16 cellular contexts compared by ENCODE assay signal in genomic region chr6:157263146-157263545, GRCh38.
DNase-seq lines count a peak whose midpoint lies in the region; TF ChIP-seq lines count a peak whose summit lies in the region.
"Had no signal": no experiment of that assay in that cellular context is flagged by ENCODE, and none has a peak within 500 bp of the region (broad histone marks: within the 10 kb centered on the region; RNA-seq: fewer than 3 reads in every experiment).

No MANE protein-coding gene starts in this region.

- no peak overlapping the region for H3K4me3 Mint-ChIP-seq in neural progenitor cell
- H3K4me3 Mint-ChIP-seq: CD4-positive, CD25-positive, alpha-beta regulatory T cell had no signal

- no peak for TF ChIP-seq POLR2A in uterus (IDR thresholded peaks at IDR 0.05)

- H3K4me1 Mint-ChIP-seq in neural progenitor cell = peaks cover 6% of the 10 kb centered on the region

- H3K27me3 Mint-ChIP-seq in neural progenitor cell (ENCODE audit: insufficient read depth, low read depth) = peaks cover 8% of the 10 kb centered on the region

- H2AFZ ChIP-seq in mammary epithelial cell (ENCODE audit: low read depth, low read length) = peak overlapping the region; percentile 36
- H2AFZ ChIP-seq in neural progenitor cell (replicated peaks) = no peak overlapping the region
- H2AFZ ChIP-seq: PC-9 had no signal

- TF ChIP-seq CTCF in left ventricle myocardium inferior (IDR thresholded peaks at IDR 0.05; ENCODE audit: borderline replicate concordance) (no peak), mammary epithelial cell (conservative IDR thresholded peaks at IDR 0.05 in 1 of 2, IDR thresholded peaks at IDR 0.05 in 1 of 2; ENCODE audit: extremely low read depth in 1 of 2, insufficient read depth in 1 of 2, low read depth in 1 of 2, low read length in 2 of 2) (no peak), neural progenitor cell (IDR thresholded peaks at IDR 0.05) (no peak), uterus (IDR thresholded peaks at IDR 0.05) (no peak)

- WGBS in mammary epithelial cell (ENCODE audit: low coverage, missing lambda C conversion rate) = 21% methylated on average over 5 of the region's 5 CpGs

- H4K20me1 ChIP-seq in mammary epithelial cell (ENCODE audit: insufficient read depth, low read length) (no peaks in the 10 kb centered on the region), neural progenitor cell (ENCODE audit: low read depth) (no peaks in the 10 kb centered on the region)

- H3K4me2 ChIP-seq in mammary epithelial cell (ENCODE audit: insufficient read depth, low read depth, low read length) = peak overlapping the region; percentile 22
- H3K4me2 ChIP-seq in neural progenitor cell = no peak overlapping the region
- H3K4me2 ChIP-seq: PC-9 had no signal

- H3K79me2 ChIP-seq in mammary epithelial cell (ENCODE audit: insufficient read depth, low read length) (no peaks in the 10 kb centered on the region), neural progenitor cell (ENCODE audit: low read depth) (no peaks in the 10 kb centered on the region)

- DNase-seq in left ventricle myocardium inferior (no peak), cardiac septum (ENCODE audit: low spot score) (no peak), mammary epithelial cell (no peak), neural progenitor cell (ENCODE audit: low spot score) (no peak), substantia nigra (lab: John Stamatoyannopoulos, UW) (no peak), OCI-M2 (lab: John Stamatoyannopoulos, UW; ENCODE audit: unreplicated experiment) (no peak), uterus (no peak)
- DNase-seq in effector CD8-positive, alpha-beta T cell (lab: John Stamatoyannopoulos, UW) = no peak
- DNase-seq: AML-193; Calu3; CD4-positive, CD25-positive, alpha-beta regulatory T cell; NCI-H1048; NCI-H2227 treated with DMSO at 0.1 percent for 48 hours; NCI-H526; PC-9 had no signal

- H3K27me3 ChIP-seq in left ventricle myocardium inferior (ENCODE audit: low read depth) = no peaks in the 10 kb centered on the region
- no peaks in the 10 kb centered on the region for H3K27me3 ChIP-seq in mammary epithelial cell (ENCODE audit: insufficient read depth, low read length)
- H3K27me3 ChIP-seq in neural progenitor cell = no peaks in the 10 kb centered on the region
- H3K27me3 ChIP-seq in uterus = no peaks in the 10 kb centered on the region

- intact Hi-C loops in left ventricle myocardium inferior (cut with micrococcal nuclease) = no loop called here
- intact Hi-C loops in cardiac septum (cut with DNase I) = no loop called here
- intact Hi-C loops in mammary epithelial cell (cut with micrococcal nuclease) = no loop called here
- intact Hi-C loops in uterus (cut with DNase I; ENCODE audit: low total_unique reads) = no loop called here

- in situ Hi-C loops in mammary epithelial cell (cut with MboI; ENCODE audit: low sequenced_read_pairs in 2 of 2) = no loop called here

- dilution Hi-C loops in mammary epithelial cell (cut with HindIII; ENCODE audit: low sequenced_read_pairs) = no loop called here

- H3K36me3 Mint-ChIP-seq in neural progenitor cell = no peaks in the 10 kb centered on the region

- H3K9ac ChIP-seq in mammary epithelial cell (ENCODE audit: insufficient read depth, low read length) = no peak overlapping the region
- H3K9ac ChIP-seq in neural progenitor cell = no peak overlapping the region

- H3K4me1 ChIP-seq in left ventricle myocardium inferior (peaks cover 27% of the 10 kb centered on the region), mammary epithelial cell (ENCODE audit: insufficient read depth, low read length) (peaks cover 13% of the 10 kb centered on the region), neural progenitor cell (no peaks in the 10 kb centered on the region), uterus (no peaks in the 10 kb centered on the region)

- no peak overlapping the region for H3K27ac ChIP-seq in left ventricle myocardium inferior (replicated peaks)
- H3K27ac ChIP-seq in mammary epithelial cell (ENCODE audit: insufficient read depth, low read depth, low read length) = no peak overlapping the region
- H3K27ac ChIP-seq in neural progenitor cell = no peak overlapping the region
- H3K27ac ChIP-seq in substantia nigra (ENCODE audit: low read depth, low read length, poor library complexity, severe bottlenecking) = no peak overlapping the region
- no peak overlapping the region for H3K27ac ChIP-seq in uterus
- H3K27ac ChIP-seq: PC-9 had no signal

- CTCF ChIA-PET in mammary epithelial cell (lab: Charles Lee; ENCODE audit: low non-redundant PET) = no interaction called here

- H3K36me3 ChIP-seq in left ventricle myocardium inferior (no peaks in the 10 kb centered on the region), mammary epithelial cell (ENCODE audit: insufficient read depth, low read length) (no peaks in the 10 kb centered on the region), neural progenitor cell (no peaks in the 10 kb centered on the region), uterus (no peaks in the 10 kb centered on the region)

- H3K4me3 ChIP-seq in left ventricle myocardium inferior (peak overlapping the region; percentile 20), mammary epithelial cell (replicated peaks in 1 of 3; ENCODE audit: insufficient read depth in 1 of 3, low read depth in 2 of 3, low read length in 3 of 3) (no peak overlapping the region), neural progenitor cell (no peak overlapping the region), uterus (no peak overlapping the region)
- H3K4me3 ChIP-seq: PC-9 had no signal

- H3K27ac Mint-ChIP-seq in neural progenitor cell = peak overlapping the region; percentile 63
- H3K27ac Mint-ChIP-seq: CD4-positive, CD25-positive, alpha-beta regulatory T cell; IgD-negative memory B cell had no signal

- BruUV-seq in mammary epithelial cell (replicated peaks; lab: Mats Ljungman, UMichigan) = no TSS peak

- H3K9me3 ChIP-seq in left ventricle myocardium inferior (replicated peaks) (no peaks in the 10 kb centered on the region), mammary epithelial cell (replicated peaks; ENCODE audit: insufficient read depth, low read length) (no peaks in the 10 kb centered on the region), neural progenitor cell (ENCODE audit: low read depth) (no peaks in the 10 kb centered on the region), uterus (no peaks in the 10 kb centered on the region)

- H3K9me3 Mint-ChIP-seq in neural progenitor cell = no peaks in the 10 kb centered on the region
- H3K9me3 Mint-ChIP-seq: IgD-negative memory B cell had no signal

- no peaks in the 10 kb centered on the region for H3F3A ChIP-seq in neural progenitor cell (ENCODE audit: low read depth)
